ENCODE assay signal across 11 cellular contexts in the genomic region with DNA sequence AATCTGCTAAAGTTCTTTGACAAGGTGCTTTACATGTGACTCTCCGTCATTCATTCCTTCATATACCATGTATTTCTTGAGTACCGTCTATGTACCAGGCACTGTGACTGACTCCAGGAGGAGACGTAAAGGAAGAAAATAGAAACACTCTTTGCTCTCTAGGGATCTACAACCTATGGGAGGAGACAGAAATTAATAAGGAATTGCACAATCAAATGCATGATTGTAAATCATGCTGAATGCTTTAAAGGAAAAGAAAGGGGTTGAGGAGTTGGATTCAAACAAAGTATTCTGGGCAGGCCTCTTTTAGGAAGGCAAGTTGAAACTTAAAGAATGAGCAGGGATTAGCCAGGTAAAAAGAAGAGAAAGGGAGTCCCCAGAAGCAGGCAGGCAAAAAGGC.
DNase-seq lines count a peak whose midpoint lies in the region; ATAC-seq and TF ChIP-seq lines count a peak whose summit lies in the region.
"Had no signal": no experiment of that assay in that cellular context is flagged by ENCODE, and none has a peak within 500 bp of the region (broad histone marks: within the 10 kb centered on the region; RNA-seq: fewer than 3 reads in every experiment).

No MANE protein-coding gene starts in this region.

- CTCF ChIA-PET in AG04450 (lab: Charles Lee) (interaction anchor here (1.2 kb wide), 1 partner anchor 11 kb away, joined by 3 read pairs; no protein-coding TSS in a partner anchor), Calu3 (lab: Charles Lee) (interaction anchor here (0.5 kb wide), 1 partner anchor 258 kb away, joined by 4 read pairs; no protein-coding TSS in a partner anchor)

- H3K4me1 ChIP-seq in adipocyte (ENCODE audit: control insufficient read depth, insufficient read depth, low read length) (peaks cover 44% of the 10 kb centered on the region), iPS-20b (ENCODE audit: insufficient read depth, low read length) (peaks cover 23% of the 10 kb centered on the region), rectal smooth muscle tissue (ENCODE audit: control insufficient read depth, insufficient read depth, low read length) (peaks cover 25% of the 10 kb centered on the region), SJCRH30 (peaks cover 15% of the 10 kb centered on the region)

- H3K4me3 Mint-ChIP-seq in Calu3 (ENCODE audit: low read depth, unreplicated experiment), result no peak overlapping the region
- no peak overlapping the region for H3K4me3 Mint-ChIP-seq in stimulated activated memory B cell treated with anti-CD40 and anti-IgM and Interleukin-4, amounts not matched to agents 10 μg/mL and 1 μg/mL and 100 μg/mL, for 72 hours
- H3K4me3 Mint-ChIP-seq: activated CD4-positive, alpha-beta T cell treated with anti-CD3 and anti-CD28 coated beads, Interleukin-2, amount 10 ng/mL, durations not matched to agents 7 days and 5 days had no signal

- no peak overlapping the region for H3K9ac ChIP-seq in adipocyte (ENCODE audit: low read length)
- peak overlapping the region; percentile 25; the same call in 1 of the 2 replicates for H3K9ac ChIP-seq in iPS-20b (ENCODE audit: low read depth, low read length)
- H3K9ac ChIP-seq in rectal smooth muscle tissue (ENCODE audit: low read length), result no peak overlapping the region

- TF ChIP-seq CTCF in AG04450 (IDR thresholded peaks at IDR 0.05; ENCODE audit: low read depth, low read length), result no peak
- TF ChIP-seq CTCF in Calu3 (IDR thresholded peaks at IDR 0.05; ENCODE audit: unreplicated experiment), result no peak

- H3K9me3 ChIP-seq in AG04450 (ENCODE audit: control insufficient read depth, insufficient read depth, low read length), result no peaks in the 10 kb centered on the region
- peaks cover 1% of the 10 kb centered on the region for H3K9me3 ChIP-seq in adipocyte (ENCODE audit: control insufficient read depth, low read length)
- no peaks in the 10 kb centered on the region for H3K9me3 ChIP-seq in iPS-20b (ENCODE audit: insufficient read depth, low read depth, low read length)
- H3K9me3 ChIP-seq in SJCRH30 (replicated peaks), result no peaks in the 10 kb centered on the region

- H3K27me3 Mint-ChIP-seq in Calu3 (ENCODE audit: unreplicated experiment), result no peaks in the 10 kb centered on the region
- no peaks in the 10 kb centered on the region for H3K27me3 Mint-ChIP-seq in stimulated activated memory B cell treated with anti-CD40 and anti-IgM and Interleukin-4, amounts not matched to agents 10 μg/mL and 1 μg/mL and 100 μg/mL, for 72 hours

- BruUV-seq in Calu3 (replicated peaks; lab: Mats Ljungman, UMichigan), result no TSS peak

- intact Hi-C loops in Calu3 (cut with micrococcal nuclease; ENCODE audit: unreplicated experiment), result no loop called here

- H3K4me3 ChIP-seq in AG04450 (ENCODE audit: low read depth, low read length), result no peak overlapping the region
- H3K4me3 ChIP-seq in adipocyte (ENCODE audit: low read length), result peak overlapping the region; percentile 28
- no peak overlapping the region for H3K4me3 ChIP-seq in iPS-20b (ENCODE audit: low read length)
- H3K4me3 ChIP-seq in rectal smooth muscle tissue (ENCODE audit: low read length), result no peak overlapping the region
- H3K4me3 ChIP-seq in SJCRH30, result no peak overlapping the region

- H3K9me3 Mint-ChIP-seq in Calu3 (ENCODE audit: low read depth, unreplicated experiment), result peaks cover 3% of the 10 kb centered on the region
- peaks cover 3% of the 10 kb centered on the region for H3K9me3 Mint-ChIP-seq in stimulated activated memory B cell treated with anti-CD40 and anti-IgM and Interleukin-4, amounts not matched to agents 10 μg/mL and 1 μg/mL and 100 μg/mL, for 72 hours
- H3K9me3 Mint-ChIP-seq: activated CD4-positive, alpha-beta T cell treated with anti-CD3 and anti-CD28 coated beads, Interleukin-2, amount 10 ng/mL, durations not matched to agents 7 days and 5 days had no signal

- POLR2A ChIA-PET in AG04450 (lab: Yijun Ruan, JAX), result interaction anchor here (0.6 to 1.2 kb wide), 4 partner anchors 14 to 672 kb away, joined by 3 to 5 read pairs (median 4); partner anchors contain the start of gene JUN

- H3K36me3 Mint-ChIP-seq in Calu3 (ENCODE audit: insufficient read depth, unreplicated experiment), result no peaks in the 10 kb centered on the region
- H3K36me3 Mint-ChIP-seq in stimulated activated memory B cell treated with anti-CD40 and anti-IgM and Interleukin-4, amounts not matched to agents 10 μg/mL and 1 μg/mL and 100 μg/mL, for 72 hours, result peaks cover 22% of the 10 kb centered on the region

- H3K27ac ChIP-seq in AG04450 (ENCODE audit: low read depth, low read length) (peak overlapping the region; percentile 34), iPS-20b (ENCODE audit: low read length) (no peak overlapping the region), rectal smooth muscle tissue (ENCODE audit: low read depth, low read length) (peak overlapping the region; percentile 70), SJCRH30 (no peak overlapping the region)

- no peaks in the 10 kb centered on the region for H3K36me3 ChIP-seq in adipocyte (ENCODE audit: control insufficient read depth, insufficient read depth, low read length, severe bottlenecking)
- H3K36me3 ChIP-seq in iPS-20b (ENCODE audit: insufficient read depth, low read depth, low read length), result no peaks in the 10 kb centered on the region
- no peaks in the 10 kb centered on the region for H3K36me3 ChIP-seq in rectal smooth muscle tissue (ENCODE audit: control insufficient read depth, insufficient read depth, low read length)
- no peaks in the 10 kb centered on the region for H3K36me3 ChIP-seq in SJCRH30

- no peak overlapping the region for H3K27ac Mint-ChIP-seq in Calu3 (ENCODE audit: unreplicated experiment)
- no peak overlapping the region for H3K27ac Mint-ChIP-seq in stimulated activated memory B cell treated with anti-CD40 and anti-IgM and Interleukin-4, amounts not matched to agents 10 μg/mL and 1 μg/mL and 100 μg/mL, for 72 hours
- H3K27ac Mint-ChIP-seq: activated CD4-positive, alpha-beta T cell treated with anti-CD3 and anti-CD28 coated beads, Interleukin-2, amount 10 ng/mL, durations not matched to agents 7 days and 5 days had no signal

- DNase-seq in AG04450 (ENCODE audit: low read depth, low spot score) (no peak), adipocyte (ENCODE audit: low read depth) (peak; percentile 69), Calu3 (no peak), SJCRH30 (no peak)
- DNase-seq: activated CD4-positive, alpha-beta T cell treated with anti-CD3 and anti-CD28 coated beads, Interleukin-2, amount 10 ng/mL, durations not matched to agents 7 days and 5 days; caudate nucleus; foreskin melanocyte had no signal

- no peaks in the 10 kb centered on the region for H3K27me3 ChIP-seq in AG04450 (ENCODE audit: control insufficient read depth, insufficient read depth, low read length)
- H3K27me3 ChIP-seq in adipocyte (replicated peaks; ENCODE audit: control insufficient read depth, insufficient read depth, low read length), result no peaks in the 10 kb centered on the region
- no peaks in the 10 kb centered on the region for H3K27me3 ChIP-seq in iPS-20b (ENCODE audit: insufficient read depth, low read length)
- no peaks in the 10 kb centered on the region for H3K27me3 ChIP-seq in rectal smooth muscle tissue (ENCODE audit: control insufficient read depth, insufficient read depth, low read length)
- H3K27me3 ChIP-seq in SJCRH30, result no peaks in the 10 kb centered on the region

- no peak for ATAC-seq in GM18868 (IDR thresholded peaks at IDR 0.05; ENCODE audit: unreplicated experiment)
- no peak for ATAC-seq in stimulated activated memory B cell treated with anti-CD40 and anti-IgM and Interleukin-4, amounts not matched to agents 10 μg/mL and 1 μg/mL and 100 μg/mL, for 72 hours

- peaks cover 33% of the 10 kb centered on the region for H3K4me1 Mint-ChIP-seq in Calu3 (ENCODE audit: low read depth, unreplicated experiment)
- peaks cover 19% of the 10 kb centered on the region for H3K4me1 Mint-ChIP-seq in stimulated activated memory B cell treated with anti-CD40 and anti-IgM and Interleukin-4, amounts not matched to agents 10 μg/mL and 1 μg/mL and 100 μg/mL, for 72 hours

Comparison
In these comparisons a context has a peak if more than half of its experiments do, and no peak if none do; other contexts are left out.
1. H3K27ac ChIP-seq: peak in AG04450 (single experiment) and rectal smooth muscle tissue (single experiment); none in iPS-20b (single experiment) and SJCRH30 (single experiment).